ENCODE assay signal across 1 cellular context in genomic region chr18:8538935-8539334, GRCh38.
TF ChIP-seq lines count a peak whose summit lies in the region.

No MANE protein-coding gene starts in this region.

TF ChIP-seq in WTC11, 78 proteins besides CTCF, POLR2A, EP300 and RAD21 (continued from another document):
- TF ChIP-seq NFYB (CRISPR knock-in tag; conservative IDR thresholded peaks at IDR 0.05; ENCODE audit: low read depth) (no peak), GTF2I (CRISPR knock-in tag; conservative IDR thresholded peaks at IDR 0.05) (no peak), SMAD3 (CRISPR knock-in tag; IDR thresholded peaks at IDR 0.05; ENCODE audit: borderline replicate concordance) (no peak), USF2 (CRISPR knock-in tag; IDR thresholded peaks at IDR 0.05) (no peak), ZBTB43 (CRISPR knock-in tag; IDR thresholded peaks at IDR 0.05) (no peak)
